Comparison of ENCODE assay signal across 8 cellular contexts in the genomic region with DNA sequence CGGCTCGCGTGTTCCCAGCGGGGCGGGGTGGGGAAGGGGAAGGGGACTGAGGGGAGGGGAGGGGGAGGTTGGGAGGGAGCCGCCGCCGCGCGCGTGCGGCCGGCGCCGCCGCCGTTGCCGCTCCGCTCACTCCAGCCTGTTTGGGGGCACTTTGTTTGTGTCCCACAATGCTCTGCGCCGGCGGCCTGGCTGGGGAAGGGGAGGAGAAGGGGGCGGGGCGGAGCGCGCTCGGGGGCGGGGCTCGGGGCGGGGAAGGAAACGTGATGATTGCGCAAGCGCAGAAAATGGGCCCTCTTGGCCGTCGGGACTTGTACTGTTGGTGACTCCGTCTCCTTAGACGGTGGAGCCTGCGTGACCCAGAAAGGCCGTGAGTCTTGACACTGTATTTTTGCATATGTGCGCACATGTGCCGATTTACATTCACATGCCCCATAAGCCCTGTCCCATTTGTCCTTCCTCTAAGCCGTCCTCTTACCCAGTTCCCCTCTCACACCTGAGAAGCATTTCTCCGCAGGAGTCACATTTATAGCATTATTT.
A peak's percentile ranks its signal among the peaks of the same experiment; 100 is the strongest.
DNase-seq lines count a peak whose midpoint lies in the region; ATAC-seq and TF ChIP-seq lines count a peak whose summit lies in the region.

A gene with protein sequence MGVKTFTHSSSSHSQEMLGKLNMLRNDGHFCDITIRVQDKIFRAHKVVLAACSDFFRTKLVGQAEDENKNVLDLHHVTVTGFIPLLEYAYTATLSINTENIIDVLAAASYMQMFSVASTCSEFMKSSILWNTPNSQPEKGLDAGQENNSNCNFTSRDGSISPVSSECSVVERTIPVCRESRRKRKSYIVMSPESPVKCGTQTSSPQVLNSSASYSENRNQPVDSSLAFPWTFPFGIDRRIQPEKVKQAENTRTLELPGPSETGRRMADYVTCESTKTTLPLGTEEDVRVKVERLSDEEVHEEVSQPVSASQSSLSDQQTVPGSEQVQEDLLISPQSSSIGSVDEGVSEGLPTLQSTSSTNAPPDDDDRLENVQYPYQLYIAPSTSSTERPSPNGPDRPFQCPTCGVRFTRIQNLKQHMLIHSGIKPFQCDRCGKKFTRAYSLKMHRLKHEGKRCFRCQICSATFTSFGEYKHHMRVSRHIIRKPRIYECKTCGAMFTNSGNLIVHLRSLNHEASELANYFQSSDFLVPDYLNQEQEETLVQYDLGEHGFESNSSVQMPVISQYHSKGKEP (minus strand): TSS at position 169 of the 537 bp plus-strand sequence. CDS start 53,044 bp downstream, outside the sequence.

- no peaks in the 10 kb centered on the region for H3K4me1 ChIP-seq in mucosa of stomach (ENCODE audit: control insufficient read depth, insufficient read depth, low read length)

- no peaks in the 10 kb centered on the region for H3K27me3 ChIP-seq in mucosa of stomach (ENCODE audit: control insufficient read depth, insufficient read depth, low read length)

- DNase-seq in D341Med (ENCODE audit: low spot score): peak; percentile 94
- peak; percentile 84 for DNase-seq in HuH-7 (ENCODE audit: low spot score)
- DNase-seq in OCI-M1 (lab: John Stamatoyannopoulos, UW): peak; percentile 96
- peak; percentile 83 for DNase-seq in activated T-cell treated with anti-CD3 and anti-CD28 coated beads for 48 hours (ENCODE audit: low read depth)
- peak; percentile 93 to 96 for DNase-seq in erythroblast (lab: John Stamatoyannopoulos, UW)
- DNase-seq in stimulated activated CD8-positive, alpha-beta memory T cell treated with anti-CD3 and anti-CD28 coated beads, Interleukin-4, amount 100 ng/mL, for 48 hours: peak; percentile 91

- no peaks in the 10 kb centered on the region for H3K9me3 ChIP-seq in mucosa of stomach (ENCODE audit: control insufficient read depth, low read length)

- no peaks in the 10 kb centered on the region for H3K36me3 ChIP-seq in mucosa of stomach (ENCODE audit: control insufficient read depth, insufficient read depth, low read length)

- peak; percentile 70 for TF ChIP-seq POLR2A in erythroblast (IDR thresholded peaks at IDR 0.05; ENCODE audit: low read length)

- peak; percentile 57 for ATAC-seq in GM21447 (IDR thresholded peaks at IDR 0.05; ENCODE audit: unreplicated experiment)

- H3K9ac ChIP-seq in mucosa of stomach (ENCODE audit: low read length): peak within 1 kb of the TSS; percentile 85

- H3K4me3 ChIP-seq in mucosa of stomach (ENCODE audit: low read length): peak within 1 kb of the TSS; percentile 58

Comparison
In these comparisons a context has a peak if more than half of its experiments do, and no peak if none do; other contexts are left out.
1. Peak in every context shown above with its lines: DNase-seq, ATAC-seq and H3K4me3 ChIP-seq.